ENCODE assay signal across 18 cellular contexts in genomic region chr10:69437321-69438259, GRCh38. TPM values are rescaled to one million over a fixed set of nuclear protein-coding genes. Genes with fewer than 3 reads are reported as not detected.
DNase-seq lines count a peak whose midpoint lies in the region; ATAC-seq and TF ChIP-seq lines count a peak whose summit lies in the region.
"Had no signal": no experiment of that assay in that cellular context is flagged by ENCODE, and none has a peak within 500 bp of the region (broad histone marks: within the 10 kb centered on the region; RNA-seq: fewer than 3 reads in every experiment).

No MANE protein-coding gene starts in this region.

- no CpG with 5 or more reads among the region's 13 CpGs for whole genome bisulfite sequencing in H9 (ENCODE audit: extremely low coverage, insufficient read length, low lambda C conversion rate)
- 82% methylated on average over 11 of the region's 13 CpGs for WGBS in suprapubic skin
- WGBS in prostate gland = 90% methylated on average over 13 of the region's 13 CpGs

- no peaks in the 10 kb centered on the region for H3K23me2 ChIP-seq in H9 (ENCODE audit: insufficient read length, low read depth, low read length, poor library complexity, severe bottlenecking)

- no peak overlapping the region for H3K27ac Mint-ChIP-seq in H9
- H3K27ac Mint-ChIP-seq: stimulated activated memory B cell treated with anti-CD40 and anti-IgM and Interleukin-4, amounts not matched to agents 10 μg/mL and 1 μg/mL and 100 μg/mL, for 72 hours; WTC11 had no signal

- H3K9ac ChIP-seq in H9 (ENCODE audit: extremely low read depth, insufficient read length, low read length) = peak overlapping the region; percentile 44

- H2BK120ac ChIP-seq in H9 (ENCODE audit: low read depth, low read length, poor library complexity, severe bottlenecking) = no peak overlapping the region

- H3K23ac ChIP-seq in H9 (ENCODE audit: insufficient read length, low read depth, low read length) = no peak overlapping the region

- H3K27me3 ChIP-seq in H9 (ENCODE audit: insufficient read depth, low read length) (no peaks in the 10 kb centered on the region), left lung (no peaks in the 10 kb centered on the region), suprapubic skin (no peaks in the 10 kb centered on the region), prostate gland (replicated peaks; ENCODE audit: insufficient read depth) (no peaks in the 10 kb centered on the region)
- H3K27me3 ChIP-seq: BE2C had no signal

- no peak overlapping the region for H4K91ac ChIP-seq in H9 (ENCODE audit: insufficient read length, low read depth, low read length)

- H3K4ac ChIP-seq in H9 (ENCODE audit: low read depth, low read length) = no peak overlapping the region

- H4K8ac ChIP-seq in H9 (replicated peaks; ENCODE audit: insufficient read length, low read depth, low read length) = no peak overlapping the region

- H2AFZ ChIP-seq in H9 (ENCODE audit: low read length) = no peak overlapping the region

- no peak overlapping the region for H3K4me2 ChIP-seq in H9 (ENCODE audit: insufficient read depth, insufficient read length, low read length)

- H3K36me3 ChIP-seq in left lung (no peaks in the 10 kb centered on the region), suprapubic skin (no peaks in the 10 kb centered on the region), prostate gland (no peaks in the 10 kb centered on the region)
- H3K36me3 ChIP-seq: BE2C had no signal

- TF ChIP-seq EP300 in suprapubic skin (IDR thresholded peaks at IDR 0.05) = no peak

- no peaks in the 10 kb centered on the region for H3K79me2 ChIP-seq in H9 (ENCODE audit: insufficient read depth, low read length)

- H3K14ac ChIP-seq in H9 (ENCODE audit: insufficient read depth, low read length) = no peak overlapping the region; the same call in 1 of the 2 replicates

- H2BK12ac ChIP-seq in H9 (ENCODE audit: insufficient read length, low read depth, low read length) = no peak overlapping the region

- H3K9me3 Mint-ChIP-seq in H9 = peaks cover 0 to 4% of the 10 kb centered on the region in 2 experiments; a peak in 2 of 5 replicates
- H3K9me3 Mint-ChIP-seq: stimulated activated memory B cell treated with anti-CD40 and anti-IgM and Interleukin-4, amounts not matched to agents 10 μg/mL and 1 μg/mL and 100 μg/mL, for 72 hours had no signal

- no peak overlapping the region for H2BK20ac ChIP-seq in H9 (ENCODE audit: low read depth, low read length, poor library complexity, severe bottlenecking)

- H3K27ac ChIP-seq in H9 (ENCODE audit: insufficient read length, low read depth, low read length) (no peak overlapping the region), VCaP (peak overlapping the region; percentile 60), left lung (peak overlapping the region; percentile 71 to 74), suprapubic skin (peak overlapping the region; percentile 30), prostate gland (peak overlapping the region in 1 of 2 donors; percentile 9)

- H3K4me1 Mint-ChIP-seq in H9 = peaks cover 3 to 10% of the 10 kb centered on the region in 2 experiments; a peak in 3 of 4 replicates
- H3K4me1 Mint-ChIP-seq: stimulated activated memory B cell treated with anti-CD40 and anti-IgM and Interleukin-4, amounts not matched to agents 10 μg/mL and 1 μg/mL and 100 μg/mL, for 72 hours had no signal

- no peak overlapping the region for H3K18ac ChIP-seq in H9 (ENCODE audit: insufficient read length, low read depth, low read length)

- H3K79me1 ChIP-seq in H9 (ENCODE audit: insufficient read depth, low read depth, low read length, poor library complexity, severe bottlenecking) = no peaks in the 10 kb centered on the region

- no peak overlapping the region for H2BK15ac ChIP-seq in H9 (ENCODE audit: low read depth, low read length)

- no peak for DNase-seq in H9
- DNase-seq in left lung = peak in 1 of 2 donors; percentile 13
- no peak for DNase-seq in suprapubic skin (ENCODE audit: low spot score in 2 of 2)
- no peak for DNase-seq in GF-D8 (lab: John Stamatoyannopoulos, UW)
- no peak for DNase-seq in prostate gland (ENCODE audit: low spot score)
- no peak for DNase-seq in NCI-H1436 (lab: John Stamatoyannopoulos, UW)
- DNase-seq: activated CD8-positive, alpha-beta memory T cell treated with anti-CD3 and anti-CD28 coated beads for 24 hours; activated effector memory CD4-positive, alpha-beta T cell treated with anti-CD3 and anti-CD28 coated beads, Interleukin-2, amount 50 U/mL, for 16 hours; amniotic stem cell; BE2C; NCI-H187 treated with DMSO at 0.1 percent for 48 hours; NCI-H526 treated with DMSO at 0.1 percent for 48 hours; T-helper 1 cell had no signal

- TF ChIP-seq CTCF in H9 (conservative IDR thresholded peaks at IDR 0.05) = no peak
- TF ChIP-seq CTCF in VCaP (conservative IDR thresholded peaks at IDR 0.05) = no peak
- no peak for TF ChIP-seq CTCF in left lung (IDR thresholded peaks at IDR 0.05)
- no peak for TF ChIP-seq CTCF in suprapubic skin (IDR thresholded peaks at IDR 0.05)
- no peak for TF ChIP-seq CTCF in prostate gland (IDR thresholded peaks at IDR 0.05)

- TF ChIP-seq POLR2A in suprapubic skin (IDR thresholded peaks at IDR 0.05) (no peak), prostate gland (IDR thresholded peaks at IDR 0.05) (no peak)

- no peak overlapping the region for H3T11ph ChIP-seq in H9 (ENCODE audit: low read length)

- no peak for ATAC-seq in left lung
- ATAC-seq: stimulated activated memory B cell treated with anti-CD40 and anti-IgM and Interleukin-4, amounts not matched to agents 10 μg/mL and 1 μg/mL and 100 μg/mL, for 72 hours; WTC11 had no signal

- H3K56ac ChIP-seq in H9 (ENCODE audit: insufficient read length, low read depth, low read length) = no peak overlapping the region

- H4K20me1 ChIP-seq in H9 (ENCODE audit: control insufficient read depth, insufficient read depth, insufficient read length) = no peaks in the 10 kb centered on the region

- H3K4me1 ChIP-seq in H9 (ENCODE audit: insufficient read depth, low read length) (no peaks in the 10 kb centered on the region), left lung (peaks cover 14 to 29% of the 10 kb centered on the region in 2 donors), suprapubic skin (peaks cover 29% of the 10 kb centered on the region), prostate gland (replicated peaks) (no peaks in the 10 kb centered on the region)

- H3K4me3 ChIP-seq in left lung = no peak overlapping the region
- H3K4me3 ChIP-seq in suprapubic skin = no peak overlapping the region
- H3K4me3 ChIP-seq in prostate gland = no peak overlapping the region

- H3K36me3 Mint-ChIP-seq in H9 (ENCODE audit: insufficient read depth in 1 of 3, low read depth in 3 of 3) = no peaks in the 10 kb centered on the region
- H3K36me3 Mint-ChIP-seq: stimulated activated memory B cell treated with anti-CD40 and anti-IgM and Interleukin-4, amounts not matched to agents 10 μg/mL and 1 μg/mL and 100 μg/mL, for 72 hours; WTC11 had no signal

- intact Hi-C loops in left lung (cut with DNase I) (no loop called here), prostate gland (cut with DNase I) (no loop called here)

- H3K9me3 ChIP-seq in H9 (ENCODE audit: control insufficient read depth, low read depth, low read length) = no peaks in the 10 kb centered on the region
- H3K9me3 ChIP-seq in left lung = no peaks in the 10 kb centered on the region
- H3K9me3 ChIP-seq in suprapubic skin = no peaks in the 10 kb centered on the region
- H3K9me3 ChIP-seq in prostate gland = no peaks in the 10 kb centered on the region
- H3K9me3 ChIP-seq: BE2C had no signal

- no peak overlapping the region for H4K5ac ChIP-seq in H9 (ENCODE audit: insufficient read length, low read depth, low read length)

- H2BK5ac ChIP-seq in H9 (ENCODE audit: insufficient read length, low read length) = no peak overlapping the region

- H3K4me3 Mint-ChIP-seq in H9 = no peak overlapping the region
- H3K4me3 Mint-ChIP-seq: stimulated activated memory B cell treated with anti-CD40 and anti-IgM and Interleukin-4, amounts not matched to agents 10 μg/mL and 1 μg/mL and 100 μg/mL, for 72 hours; WTC11 had no signal

- no peak overlapping the region for H2AK5ac ChIP-seq in H9 (ENCODE audit: insufficient read length, low read length)

- peaks cover 38% of the 10 kb centered on the region for H3K27me3 Mint-ChIP-seq in H9 (ENCODE audit: low read depth)

RNA-seq across cellular contexts. Expression of gene TSPAN15, which starts 13.7 kb away (rescaled TPM):
- total RNA-seq in H9 (2021) (7.7 and 7.8 TPM in 2 replicates), left lung (10 to 100 TPM; 52.4 to 67.9 TPM), suprapubic skin (10 to 100 TPM in 2 of 4 donors, 1 to 10 TPM in 2; 4.0 to 18.1 (median 11.7) TPM), prostate gland (10 to 100 TPM; 78.8 to 85.3 TPM)

RNA-seq across cellular contexts. Expression of gene TACR2, which starts 20.9 kb away (rescaled TPM):
- total RNA-seq in H9 (2021) = not detected in 2 replicates
- total RNA-seq in left lung = under 1 TPM; 0.31 to 0.55 TPM
- 1 to 10 TPM in 1 of 4 donors, under 1 TPM in 3; 0.25 to 1.2 (median 0.63) TPM for total RNA-seq in suprapubic skin
- 1 to 10 TPM in 1 of 2 donors, under 1 TPM in 1; 0.77 to 2.4 TPM for total RNA-seq in prostate gland
- total RNA-seq: Daoy, H1 had no signal
